Comparison of ENCODE assay signal across 8 cellular contexts in genomic region chr1:15153842-15154479, GRCh38. TPM values are rescaled to one million over a fixed set of nuclear protein-coding genes. Genes with fewer than 3 reads are reported as not detected.
DNase-seq lines count a peak whose midpoint lies in the region; ATAC-seq and TF ChIP-seq lines count a peak whose summit lies in the region.

No MANE protein-coding gene starts in this region.

- no peak for TF ChIP-seq EP300 in Ishikawa (IDR thresholded peaks at IDR 0.05; ENCODE audit: borderline replicate concordance)

- no peaks in the 10 kb centered on the region for H3K27me3 ChIP-seq in WERI-Rb-1 (ENCODE audit: insufficient read depth, low read depth, severe bottlenecking)
- H3K27me3 ChIP-seq in mucosa of rectum (ENCODE audit: control insufficient read depth in 2 of 2, insufficient read depth in 2 of 2, low read length in 2 of 2) = no peaks in the 10 kb centered on the region
- H3K27me3 ChIP-seq in thoracic aorta (replicated peaks; ENCODE audit: insufficient read depth) = no peaks in the 10 kb centered on the region

- ATAC-seq in esophagus mucosa (peak; percentile 50), thoracic aorta (ENCODE audit: insufficient number of reproducible peaks, low FRiP score, low read depth) (no peak), HG03457 (IDR thresholded peaks at IDR 0.05; ENCODE audit: unreplicated experiment) (no peak)

- H3K4me1 ChIP-seq in mucosa of rectum (ENCODE audit: control insufficient read depth in 2 of 2, insufficient read depth in 2 of 2, low read length in 2 of 2) (peaks cover 16 to 20% of the 10 kb centered on the region in 2 donors), thoracic aorta (ENCODE audit: control insufficient read depth in 1 of 2, low read depth in 2 of 2) (peaks cover 6 to 19% of the 10 kb centered on the region in 2 donors)

- peak overlapping the region; percentile 68 to 81 for H3K9ac ChIP-seq in mucosa of rectum (ENCODE audit: low read depth in 1 of 2, low read length in 2 of 2)

- H3K36me3 ChIP-seq in WERI-Rb-1 (peaks cover 12% of the 10 kb centered on the region), mucosa of rectum (ENCODE audit: control insufficient read depth in 2 of 2, insufficient read depth in 2 of 2, low read length in 2 of 2) (no peaks in the 10 kb centered on the region), thoracic aorta (no peaks in the 10 kb centered on the region)

- DNase-seq in DMS 273 (lab: John Stamatoyannopoulos, UW; ENCODE audit: unreplicated experiment) (peak; percentile 90), DMS 273 treated with DMSO at 0.1 percent for 48 hours (lab: John Stamatoyannopoulos, UW) (no peak), WERI-Rb-1 (peak; percentile 80), thoracic aorta (ENCODE audit: low spot score) (no peak)

- H3K9me3 ChIP-seq in WERI-Rb-1 (ENCODE audit: severe bottlenecking) = peaks cover 3% of the 10 kb centered on the region
- no peaks in the 10 kb centered on the region for H3K9me3 ChIP-seq in mucosa of rectum (ENCODE audit: control insufficient read depth in 2 of 2, low read length in 2 of 2)
- no peaks in the 10 kb centered on the region for H3K9me3 ChIP-seq in thoracic aorta

- H3K4me3 ChIP-seq in WERI-Rb-1 (ENCODE audit: low read depth, low read length) (peak overlapping the region; percentile 75), mucosa of rectum (ENCODE audit: low read length in 2 of 2) (peak overlapping the region; percentile 80 to 83), thoracic aorta (peak overlapping the region; percentile 84)

- peak; percentile 85 for TF ChIP-seq CTCF in WERI-Rb-1 (IDR thresholded peaks at IDR 0.05; ENCODE audit: low read depth, low read length)
- TF ChIP-seq CTCF in thoracic aorta (IDR thresholded peaks at IDR 0.05) = peak; percentile 61

- peak; percentile 37; the same call in 1 of the 2 replicates for TF ChIP-seq RAD21 in Ishikawa (IDR thresholded peaks at IDR 0.05; ENCODE audit: low read depth)

- H3K27ac ChIP-seq in WERI-Rb-1 (peak overlapping the region; percentile 92), mucosa of rectum (ENCODE audit: low read depth in 2 of 2, low read length in 2 of 2) (peak overlapping the region; percentile 93 to 95), thoracic aorta (no peak overlapping the region)

TF ChIP-seq in Ishikawa, 13 proteins besides CTCF, POLR2A, EP300 and RAD21:
- peak; percentile 75 for TF ChIP-seq MAX (IDR thresholded peaks at IDR 0.05)
- TF ChIP-seq TCF12 (IDR thresholded peaks at IDR 0.05; ENCODE audit: low read depth) = no peak
- TF ChIP-seq YY1 (IDR thresholded peaks at IDR 0.05; ENCODE audit: low read depth) = 0 out of 2 replicates have a peak, but pooled peaks have one; percentile 5
- TF ChIP-seq EGR1 (IDR thresholded peaks at IDR 0.05) = no peak
- TF ChIP-seq NFIC (IDR thresholded peaks at IDR 0.05) = peak; percentile 29; the same call in 1 of the 2 replicates
- TF ChIP-seq USF1 (IDR thresholded peaks at IDR 0.05) = no peak
- no peak for TF ChIP-seq ZBTB7A (IDR thresholded peaks at IDR 0.05; ENCODE audit: low read depth)
- TF ChIP-seq FOXM1 (IDR thresholded peaks at IDR 0.05; ENCODE audit: borderline replicate concordance, low read depth) = no peak
- TF ChIP-seq REST (IDR thresholded peaks at IDR 0.05; ENCODE audit: low read depth) = no peak
- no peak for TF ChIP-seq CREB1 (IDR thresholded peaks at IDR 0.05; ENCODE audit: low read depth)
- TF ChIP-seq CEBPB (IDR thresholded peaks at IDR 0.05) = no peak
- no peak for TF ChIP-seq TAF1 (IDR thresholded peaks at IDR 0.05; ENCODE audit: low read depth)
- TF ChIP-seq TEAD4 (IDR thresholded peaks at IDR 0.05) = no peak

RNA-seq across cellular contexts. Expression of gene TMEM51, which starts 0.4 kb away (rescaled TPM):
- total RNA-seq in esophagus mucosa = 22.5 TPM
- total RNA-seq in thoracic aorta = 1 to 10 TPM; 2.0 to 5.9 TPM

Comparison
In these comparisons a context has a peak if more than half of its experiments do, and no peak if none do; other contexts are left out.
1. DNase-seq: peak in DMS 273 (single experiment) and WERI-Rb-1 (single experiment); none in DMS 273 treated with DMSO at 0.1 percent for 48 hours (single experiment) and thoracic aorta (single experiment).
2. H3K27ac ChIP-seq: peak in WERI-Rb-1 (single experiment) and mucosa of rectum (2 of 2); none in thoracic aorta (0 of 2).
3. Peak in every context shown above with its lines, with median percentiles within 50 percentile points of each other: H3K4me3 ChIP-seq.